Comparison of ENCODE assay signal across 1 cellular context in the genomic region with DNA sequence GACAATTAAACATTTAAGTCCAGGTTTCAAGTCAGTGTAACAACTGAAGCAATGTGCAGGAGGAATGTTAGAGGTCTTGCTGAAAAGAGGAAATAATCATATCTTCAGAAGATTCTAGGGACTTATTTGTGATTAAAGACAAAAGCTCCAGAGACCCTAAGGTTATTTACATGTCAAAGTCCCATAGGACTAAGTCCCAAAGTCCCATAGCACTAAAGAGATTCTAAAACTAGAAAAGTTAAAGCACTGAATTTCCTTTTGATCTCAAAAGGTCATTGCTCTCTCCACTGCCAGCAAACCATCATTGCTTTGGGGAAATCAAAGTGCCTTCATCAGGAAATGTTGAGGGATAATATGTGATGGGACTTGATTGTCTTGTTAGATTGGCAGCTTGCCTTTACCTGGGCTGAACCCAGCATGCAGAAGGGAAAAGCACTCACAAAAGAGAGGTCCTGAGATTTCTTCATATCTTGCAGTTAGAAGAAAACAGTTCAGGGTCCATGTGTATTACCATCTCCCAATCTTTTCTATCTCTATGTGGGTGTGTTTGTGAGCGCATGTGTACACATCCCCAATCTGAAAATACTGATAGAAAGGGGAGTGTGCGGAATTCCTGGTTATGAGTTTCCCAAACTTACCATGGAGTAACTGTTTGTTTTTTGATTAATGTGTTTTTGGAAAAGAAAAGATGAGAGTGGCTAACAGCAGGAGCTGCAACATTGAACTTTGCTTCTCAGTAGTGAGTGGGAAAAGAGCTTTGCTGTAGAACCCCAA.
TF ChIP-seq lines count a peak whose summit lies in the region.

No MANE protein-coding gene starts in this region.

TF ChIP-seq in HepG2, 621 proteins besides CTCF, POLR2A, EP300 and RAD21 (continued from another document and continues in another):
- TF ChIP-seq CREB1 (IDR thresholded peaks at IDR 0.05) (no peak), CREB1 (CRISPR knock-in tag; IDR thresholded peaks at IDR 0.05) (peak; percentile 57), FOXK1 (CRISPR knock-in tag; IDR thresholded peaks at IDR 0.05; ENCODE audit: borderline replicate concordance, low read depth) (peak; percentile 88), FOXP1 (IDR thresholded peaks at IDR 0.05) (no peak), FOXP1 (CRISPR knock-in tag; IDR thresholded peaks at IDR 0.05) (peak; percentile 86), ZNF552 (CRISPR knock-in tag; IDR thresholded peaks at IDR 0.05; ENCODE audit: borderline replicate concordance) (no peak), MXD4 (CRISPR knock-in tag; IDR thresholded peaks at IDR 0.05) (peak; percentile 59; the same call in 1 of the 2 replicates), GABPA (IDR thresholded peaks at IDR 0.05; ENCODE audit: low read depth, low read length) (no peak), GABPA (CRISPR knock-in tag; IDR thresholded peaks at IDR 0.05; ENCODE audit: low read depth) (peak; percentile 17; the same call in 1 of the 2 replicates), ZNF292 (CRISPR knock-in tag; IDR thresholded peaks at IDR 0.05; ENCODE audit: borderline replicate concordance, low read depth) (peak; percentile 74; the same call in 1 of the 2 replicates), SOX5 (CRISPR knock-in tag; IDR thresholded peaks at IDR 0.05; ENCODE audit: borderline replicate concordance) (peak; percentile 90), THAP11 (CRISPR knock-in tag; IDR thresholded peaks at IDR 0.05) (peak; percentile 73), NR2F6 (IDR thresholded peaks at IDR 0.05) (peak; percentile 72), NR2F6 (CRISPR knock-in tag; IDR thresholded peaks at IDR 0.05) (peak; percentile 76), ZNF878 (CRISPR knock-in tag; IDR thresholded peaks at IDR 0.05) (peak; percentile 73; the same call in 1 of the 2 replicates), MAF1 (CRISPR knock-in tag; IDR thresholded peaks at IDR 0.05; ENCODE audit: borderline replicate concordance) (no peak), NFE2L2 (IDR thresholded peaks at IDR 0.05; ENCODE audit: low read length) (no peak), SMAD3 (CRISPR knock-in tag; IDR thresholded peaks at IDR 0.05) (peak; percentile 83), HOXA3 (CRISPR knock-in tag; IDR thresholded peaks at IDR 0.05) (peak; percentile 38; the same call in 1 of the 2 replicates), MEF2D (CRISPR knock-in tag; IDR thresholded peaks at IDR 0.05) (peak; percentile 93), SP5 (CRISPR knock-in tag; IDR thresholded peaks at IDR 0.05; ENCODE audit: borderline replicate concordance, low read depth) (peak; percentile 96), FOSL1 (CRISPR knock-in tag; IDR thresholded peaks at IDR 0.05; ENCODE audit: borderline replicate concordance) (no peak), SAP130 (CRISPR knock-in tag; IDR thresholded peaks at IDR 0.05; ENCODE audit: low read depth) (peak; percentile 84), ZBTB7B (CRISPR knock-in tag; IDR thresholded peaks at IDR 0.05) (0 out of 2 replicates have a peak, but pooled peaks have one; percentile 62), ZNF264 (CRISPR knock-in tag; IDR thresholded peaks at IDR 0.05) (peak; percentile 67; the same call in 1 of the 2 replicates), RFXAP (CRISPR knock-in tag; IDR thresholded peaks at IDR 0.05; ENCODE audit: borderline replicate concordance) (peak; percentile 63; the same call in 1 of the 2 replicates), PPARG (CRISPR knock-in tag; conservative IDR thresholded peaks at IDR 0.05) (0 out of 2 replicates have a peak, but pooled peaks have one; percentile 52), ZNF567 (CRISPR knock-in tag; IDR thresholded peaks at IDR 0.05; ENCODE audit: borderline replicate concordance) (no peak), ZNF496 (CRISPR knock-in tag; IDR thresholded peaks at IDR 0.05; ENCODE audit: insufficient replicate concordance) (no peak), MED1 (CRISPR knock-in tag; IDR thresholded peaks at IDR 0.05) (peak; percentile 95), SIX4 (CRISPR knock-in tag; IDR thresholded peaks at IDR 0.05) (peak; percentile 62; the same call in 1 of the 2 replicates), CAMTA2 (CRISPR knock-in tag; IDR thresholded peaks at IDR 0.05; ENCODE audit: borderline replicate concordance) (no peak), SIN3B (IDR thresholded peaks at IDR 0.05; ENCODE audit: low read length) (no peak), DMAP1 (CRISPR knock-in tag; IDR thresholded peaks at IDR 0.05) (peak; percentile 57; the same call in 1 of the 2 replicates), DPF2 (CRISPR knock-in tag; IDR thresholded peaks at IDR 0.05; ENCODE audit: borderline replicate concordance, low read depth) (peak; percentile 82), ZMYM4 (CRISPR knock-in tag; IDR thresholded peaks at IDR 0.05) (peak; percentile 68; the same call in 1 of the 2 replicates), ZNF296 (CRISPR knock-in tag; conservative IDR thresholded peaks at IDR 0.05) (no peak), NFRKB (IDR thresholded peaks at IDR 0.05) (no peak), CEBPB (IDR thresholded peaks at IDR 0.05; ENCODE audit: borderline replicate concordance, low read depth, low read length) (peak; percentile 57; the same call in 1 of the 2 replicates), ZNF792 (CRISPR knock-in tag; IDR thresholded peaks at IDR 0.05) (peak; percentile 29; the same call in 1 of the 2 replicates), ZNF543 (CRISPR knock-in tag; IDR thresholded peaks at IDR 0.05) (0 out of 2 replicates have a peak, but pooled peaks have one; percentile 46), ZNF124 (CRISPR knock-in tag; IDR thresholded peaks at IDR 0.05) (peak; percentile 26; the same call in 1 of the 2 replicates), ZFP90 (CRISPR knock-in tag; IDR thresholded peaks at IDR 0.05; ENCODE audit: borderline replicate concordance) (no peak), NFIC (IDR thresholded peaks at IDR 0.05; ENCODE audit: low read length) (peak; percentile 86; the same call in 1 of the 2 replicates)
- TF ChIP-seq, protein P1, sequence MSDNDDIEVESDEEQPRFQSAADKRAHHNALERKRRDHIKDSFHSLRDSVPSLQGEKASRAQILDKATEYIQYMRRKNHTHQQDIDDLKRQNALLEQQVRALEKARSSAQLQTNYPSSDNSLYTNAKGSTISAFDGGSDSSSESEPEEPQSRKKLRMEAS (IDR thresholded peaks at IDR 0.05): no peak; the same call in none of the 2 replicates
- TF ChIP-seq, protein P2, sequence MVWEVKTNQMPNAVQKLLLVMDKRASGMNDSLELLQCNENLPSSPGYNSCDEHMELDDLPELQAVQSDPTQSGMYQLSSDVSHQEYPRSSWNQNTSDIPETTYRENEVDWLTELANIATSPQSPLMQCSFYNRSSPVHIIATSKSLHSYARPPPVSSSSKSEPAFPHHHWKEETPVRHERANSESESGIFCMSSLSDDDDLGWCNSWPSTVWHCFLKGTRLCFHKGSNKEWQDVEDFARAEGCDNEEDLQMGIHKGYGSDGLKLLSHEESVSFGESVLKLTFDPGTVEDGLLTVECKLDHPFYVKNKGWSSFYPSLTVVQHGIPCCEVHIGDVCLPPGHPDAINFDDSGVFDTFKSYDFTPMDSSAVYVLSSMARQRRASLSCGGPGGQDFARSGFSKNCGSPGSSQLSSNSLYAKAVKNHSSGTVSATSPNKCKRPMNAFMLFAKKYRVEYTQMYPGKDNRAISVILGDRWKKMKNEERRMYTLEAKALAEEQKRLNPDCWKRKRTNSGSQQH (CRISPR knock-in tag; IDR thresholded peaks at IDR 0.05; ENCODE audit: low read depth): no peak
- TF ChIP-seq, protein P3, sequence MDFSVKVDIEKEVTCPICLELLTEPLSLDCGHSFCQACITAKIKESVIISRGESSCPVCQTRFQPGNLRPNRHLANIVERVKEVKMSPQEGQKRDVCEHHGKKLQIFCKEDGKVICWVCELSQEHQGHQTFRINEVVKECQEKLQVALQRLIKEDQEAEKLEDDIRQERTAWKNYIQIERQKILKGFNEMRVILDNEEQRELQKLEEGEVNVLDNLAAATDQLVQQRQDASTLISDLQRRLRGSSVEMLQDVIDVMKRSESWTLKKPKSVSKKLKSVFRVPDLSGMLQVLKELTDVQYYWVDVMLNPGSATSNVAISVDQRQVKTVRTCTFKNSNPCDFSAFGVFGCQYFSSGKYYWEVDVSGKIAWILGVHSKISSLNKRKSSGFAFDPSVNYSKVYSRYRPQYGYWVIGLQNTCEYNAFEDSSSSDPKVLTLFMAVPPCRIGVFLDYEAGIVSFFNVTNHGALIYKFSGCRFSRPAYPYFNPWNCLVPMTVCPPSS (IDR thresholded peaks at IDR 0.05): no peak
- TF ChIP-seq, protein P4, sequence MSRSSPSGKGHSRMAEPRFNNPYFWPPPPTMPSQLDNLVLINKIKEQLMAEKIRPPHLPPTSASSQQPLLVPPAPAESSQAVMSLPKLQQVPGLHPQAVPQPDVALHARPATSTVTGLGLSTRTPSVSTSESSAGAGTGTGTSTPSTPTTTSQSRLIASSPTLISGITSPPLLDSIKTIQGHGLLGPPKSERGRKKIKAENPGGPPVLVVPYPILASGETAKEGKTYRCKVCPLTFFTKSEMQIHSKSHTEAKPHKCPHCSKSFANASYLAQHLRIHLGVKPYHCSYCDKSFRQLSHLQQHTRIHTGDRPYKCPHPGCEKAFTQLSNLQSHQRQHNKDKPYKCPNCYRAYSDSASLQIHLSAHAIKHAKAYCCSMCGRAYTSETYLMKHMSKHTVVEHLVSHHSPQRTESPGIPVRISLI (CRISPR knock-in tag; IDR thresholded peaks at IDR 0.05; ENCODE audit: borderline replicate concordance): peak; percentile 37; the same call in 1 of the 2 replicates
- TF ChIP-seq, protein P5, sequence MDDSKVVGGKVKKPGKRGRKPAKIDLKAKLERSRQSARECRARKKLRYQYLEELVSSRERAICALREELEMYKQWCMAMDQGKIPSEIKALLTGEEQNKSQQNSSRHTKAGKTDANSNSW (CRISPR knock-in tag; IDR thresholded peaks at IDR 0.05; ENCODE audit: borderline replicate concordance): no peak
- TF ChIP-seq, protein P6, sequence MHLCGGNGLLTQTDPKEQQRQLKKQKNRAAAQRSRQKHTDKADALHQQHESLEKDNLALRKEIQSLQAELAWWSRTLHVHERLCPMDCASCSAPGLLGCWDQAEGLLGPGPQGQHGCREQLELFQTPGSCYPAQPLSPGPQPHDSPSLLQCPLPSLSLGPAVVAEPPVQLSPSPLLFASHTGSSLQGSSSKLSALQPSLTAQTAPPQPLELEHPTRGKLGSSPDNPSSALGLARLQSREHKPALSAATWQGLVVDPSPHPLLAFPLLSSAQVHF (CRISPR knock-in tag; IDR thresholded peaks at IDR 0.05): no peak
- TF ChIP-seq, protein P7, sequence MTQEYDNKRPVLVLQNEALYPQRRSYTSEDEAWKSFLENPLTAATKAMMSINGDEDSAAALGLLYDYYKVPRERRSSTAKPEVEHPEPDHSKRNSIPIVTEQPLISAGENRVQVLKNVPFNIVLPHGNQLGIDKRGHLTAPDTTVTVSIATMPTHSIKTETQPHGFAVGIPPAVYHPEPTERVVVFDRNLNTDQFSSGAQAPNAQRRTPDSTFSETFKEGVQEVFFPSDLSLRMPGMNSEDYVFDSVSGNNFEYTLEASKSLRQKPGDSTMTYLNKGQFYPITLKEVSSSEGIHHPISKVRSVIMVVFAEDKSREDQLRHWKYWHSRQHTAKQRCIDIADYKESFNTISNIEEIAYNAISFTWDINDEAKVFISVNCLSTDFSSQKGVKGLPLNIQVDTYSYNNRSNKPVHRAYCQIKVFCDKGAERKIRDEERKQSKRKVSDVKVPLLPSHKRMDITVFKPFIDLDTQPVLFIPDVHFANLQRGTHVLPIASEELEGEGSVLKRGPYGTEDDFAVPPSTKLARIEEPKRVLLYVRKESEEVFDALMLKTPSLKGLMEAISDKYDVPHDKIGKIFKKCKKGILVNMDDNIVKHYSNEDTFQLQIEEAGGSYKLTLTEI (CRISPR knock-in tag; conservative IDR thresholded peaks at IDR 0.05): no peak
- TF ChIP-seq, protein P8, sequence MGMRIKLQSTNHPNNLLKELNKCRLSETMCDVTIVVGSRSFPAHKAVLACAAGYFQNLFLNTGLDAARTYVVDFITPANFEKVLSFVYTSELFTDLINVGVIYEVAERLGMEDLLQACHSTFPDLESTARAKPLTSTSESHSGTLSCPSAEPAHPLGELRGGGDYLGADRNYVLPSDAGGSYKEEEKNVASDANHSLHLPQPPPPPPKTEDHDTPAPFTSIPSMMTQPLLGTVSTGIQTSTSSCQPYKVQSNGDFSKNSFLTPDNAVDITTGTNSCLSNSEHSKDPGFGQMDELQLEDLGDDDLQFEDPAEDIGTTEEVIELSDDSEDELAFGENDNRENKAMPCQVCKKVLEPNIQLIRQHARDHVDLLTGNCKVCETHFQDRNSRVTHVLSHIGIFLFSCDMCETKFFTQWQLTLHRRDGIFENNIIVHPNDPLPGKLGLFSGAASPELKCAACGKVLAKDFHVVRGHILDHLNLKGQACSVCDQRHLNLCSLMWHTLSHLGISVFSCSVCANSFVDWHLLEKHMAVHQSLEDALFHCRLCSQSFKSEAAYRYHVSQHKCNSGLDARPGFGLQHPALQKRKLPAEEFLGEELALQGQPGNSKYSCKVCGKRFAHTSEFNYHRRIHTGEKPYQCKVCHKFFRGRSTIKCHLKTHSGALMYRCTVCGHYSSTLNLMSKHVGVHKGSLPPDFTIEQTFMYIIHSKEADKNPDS (CRISPR knock-in tag; IDR thresholded peaks at IDR 0.05): peak; percentile 79; the same call in 1 of the 2 replicates
- TF ChIP-seq, protein P9, sequence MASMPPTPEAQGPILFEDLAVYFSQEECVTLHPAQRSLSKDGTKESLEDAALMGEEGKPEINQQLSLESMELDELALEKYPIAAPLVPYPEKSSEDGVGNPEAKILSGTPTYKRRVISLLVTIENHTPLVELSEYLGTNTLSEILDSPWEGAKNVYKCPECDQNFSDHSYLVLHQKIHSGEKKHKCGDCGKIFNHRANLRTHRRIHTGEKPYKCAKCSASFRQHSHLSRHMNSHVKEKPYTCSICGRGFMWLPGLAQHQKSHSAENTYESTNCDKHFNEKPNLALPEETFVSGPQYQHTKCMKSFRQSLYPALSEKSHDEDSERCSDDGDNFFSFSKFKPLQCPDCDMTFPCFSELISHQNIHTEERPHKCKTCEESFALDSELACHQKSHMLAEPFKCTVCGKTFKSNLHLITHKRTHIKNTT (CRISPR knock-in tag; IDR thresholded peaks at IDR 0.05): no peak
- TF ChIP-seq, protein P10, sequence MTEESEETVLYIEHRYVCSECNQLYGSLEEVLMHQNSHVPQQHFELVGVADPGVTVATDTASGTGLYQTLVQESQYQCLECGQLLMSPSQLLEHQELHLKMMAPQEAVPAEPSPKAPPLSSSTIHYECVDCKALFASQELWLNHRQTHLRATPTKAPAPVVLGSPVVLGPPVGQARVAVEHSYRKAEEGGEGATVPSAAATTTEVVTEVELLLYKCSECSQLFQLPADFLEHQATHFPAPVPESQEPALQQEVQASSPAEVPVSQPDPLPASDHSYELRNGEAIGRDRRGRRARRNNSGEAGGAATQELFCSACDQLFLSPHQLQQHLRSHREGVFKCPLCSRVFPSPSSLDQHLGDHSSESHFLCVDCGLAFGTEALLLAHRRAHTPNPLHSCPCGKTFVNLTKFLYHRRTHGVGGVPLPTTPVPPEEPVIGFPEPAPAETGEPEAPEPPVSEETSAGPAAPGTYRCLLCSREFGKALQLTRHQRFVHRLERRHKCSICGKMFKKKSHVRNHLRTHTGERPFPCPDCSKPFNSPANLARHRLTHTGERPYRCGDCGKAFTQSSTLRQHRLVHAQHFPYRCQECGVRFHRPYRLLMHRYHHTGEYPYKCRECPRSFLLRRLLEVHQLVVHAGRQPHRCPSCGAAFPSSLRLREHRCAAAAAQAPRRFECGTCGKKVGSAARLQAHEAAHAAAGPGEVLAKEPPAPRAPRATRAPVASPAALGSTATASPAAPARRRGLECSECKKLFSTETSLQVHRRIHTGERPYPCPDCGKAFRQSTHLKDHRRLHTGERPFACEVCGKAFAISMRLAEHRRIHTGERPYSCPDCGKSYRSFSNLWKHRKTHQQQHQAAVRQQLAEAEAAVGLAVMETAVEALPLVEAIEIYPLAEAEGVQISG (CRISPR knock-in tag; IDR thresholded peaks at IDR 0.05): peak; percentile 43; the same call in 1 of the 2 replicates
